2 cellular contexts compared by ENCODE assay signal in the genomic region with DNA sequence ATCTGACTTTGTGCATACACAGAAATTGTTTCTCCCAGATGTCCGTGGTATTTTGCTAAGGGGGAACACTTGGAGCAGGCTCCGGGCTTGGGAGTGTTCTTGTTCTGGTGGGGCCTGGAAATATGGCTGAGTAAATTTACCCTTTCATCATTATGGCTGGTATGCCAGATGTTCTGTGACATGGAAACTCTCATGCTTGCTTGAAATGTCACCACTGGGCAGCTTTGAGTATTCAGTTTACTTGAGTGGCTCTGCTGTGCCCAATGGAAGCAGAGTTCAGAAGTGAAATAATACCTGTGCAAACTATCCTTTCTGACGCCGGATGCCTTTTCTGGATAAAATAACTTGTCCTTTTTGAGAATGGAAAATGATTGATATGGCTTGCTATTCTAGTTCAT.
TF ChIP-seq lines count a peak whose summit lies in the region.

No MANE protein-coding gene starts in this region.

TF ChIP-seq in SK-N-SH, 30 proteins besides CTCF, POLR2A, EP300 and RAD21:
- TF ChIP-seq FOXM1 (IDR thresholded peaks at IDR 0.05; ENCODE audit: low read depth) (no peak), POLR2AphosphoS5 (IDR thresholded peaks at IDR 0.05; ENCODE audit: low read depth, low read length) (no peak), TAF1 (IDR thresholded peaks at IDR 0.05; ENCODE audit: borderline replicate concordance, low read depth, low read length) (no peak), EZH2phosphoT487 (IDR thresholded peaks at IDR 0.05; ENCODE audit: borderline replicate concordance, low read depth) (no peak)
- TF ChIP-seq, protein P1, sequence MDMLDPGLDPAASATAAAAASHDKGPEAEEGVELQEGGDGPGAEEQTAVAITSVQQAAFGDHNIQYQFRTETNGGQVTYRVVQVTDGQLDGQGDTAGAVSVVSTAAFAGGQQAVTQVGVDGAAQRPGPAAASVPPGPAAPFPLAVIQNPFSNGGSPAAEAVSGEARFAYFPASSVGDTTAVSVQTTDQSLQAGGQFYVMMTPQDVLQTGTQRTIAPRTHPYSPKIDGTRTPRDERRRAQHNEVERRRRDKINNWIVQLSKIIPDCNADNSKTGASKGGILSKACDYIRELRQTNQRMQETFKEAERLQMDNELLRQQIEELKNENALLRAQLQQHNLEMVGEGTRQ (IDR thresholded peaks at IDR 0.05; ENCODE audit: borderline replicate concordance, low read depth, low read length) = no peak

TF ChIP-seq in SK-N-SH treated with all-trans-retinoic acid at 6 μM for 48 hours, 23 proteins besides CTCF, POLR2A, EP300 and RAD21:
- TF ChIP-seq RARB (CRISPR knock-in tag; IDR thresholded peaks at IDR 0.05) (no peak), PPARA (CRISPR knock-in tag; IDR thresholded peaks at IDR 0.05; ENCODE audit: borderline replicate concordance) (no peak), ZNF70 (CRISPR knock-in tag; IDR thresholded peaks at IDR 0.05) (no peak), ESRRG (CRISPR knock-in tag; IDR thresholded peaks at IDR 0.05) (no peak), BACH2 (CRISPR knock-in tag; IDR thresholded peaks at IDR 0.05; ENCODE audit: borderline replicate concordance) (no peak), OSR1 (CRISPR knock-in tag; IDR thresholded peaks at IDR 0.05) (no peak), GLIS3 (CRISPR knock-in tag; IDR thresholded peaks at IDR 0.05) (no peak), ZFP30 (CRISPR knock-in tag; IDR thresholded peaks at IDR 0.05) (no peak), ISL1 (CRISPR knock-in tag; IDR thresholded peaks at IDR 0.05) (no peak), ZFP3 (CRISPR knock-in tag; IDR thresholded peaks at IDR 0.05) (no peak), ARNTL (CRISPR knock-in tag; IDR thresholded peaks at IDR 0.05; ENCODE audit: borderline replicate concordance, low read depth) (no peak), ZNF565 (CRISPR knock-in tag; conservative IDR thresholded peaks at IDR 0.05; ENCODE audit: low read depth) (no peak), TCF4 (CRISPR knock-in tag; IDR thresholded peaks at IDR 0.05; ENCODE audit: borderline replicate concordance) (no peak), SNAI2 (CRISPR knock-in tag; IDR thresholded peaks at IDR 0.05) (no peak)
- TF ChIP-seq, protein P2, sequence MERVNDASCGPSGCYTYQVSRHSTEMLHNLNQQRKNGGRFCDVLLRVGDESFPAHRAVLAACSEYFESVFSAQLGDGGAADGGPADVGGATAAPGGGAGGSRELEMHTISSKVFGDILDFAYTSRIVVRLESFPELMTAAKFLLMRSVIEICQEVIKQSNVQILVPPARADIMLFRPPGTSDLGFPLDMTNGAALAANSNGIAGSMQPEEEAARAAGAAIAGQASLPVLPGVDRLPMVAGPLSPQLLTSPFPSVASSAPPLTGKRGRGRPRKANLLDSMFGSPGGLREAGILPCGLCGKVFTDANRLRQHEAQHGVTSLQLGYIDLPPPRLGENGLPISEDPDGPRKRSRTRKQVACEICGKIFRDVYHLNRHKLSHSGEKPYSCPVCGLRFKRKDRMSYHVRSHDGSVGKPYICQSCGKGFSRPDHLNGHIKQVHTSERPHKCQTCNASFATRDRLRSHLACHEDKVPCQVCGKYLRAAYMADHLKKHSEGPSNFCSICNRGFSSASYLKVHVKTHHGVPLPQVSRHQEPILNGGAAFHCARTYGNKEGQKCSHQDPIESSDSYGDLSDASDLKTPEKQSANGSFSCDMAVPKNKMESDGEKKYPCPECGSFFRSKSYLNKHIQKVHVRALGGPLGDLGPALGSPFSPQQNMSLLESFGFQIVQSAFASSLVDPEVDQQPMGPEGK (CRISPR knock-in tag; IDR thresholded peaks at IDR 0.05; ENCODE audit: borderline replicate concordance) = no peak
- TF ChIP-seq, protein P3, sequence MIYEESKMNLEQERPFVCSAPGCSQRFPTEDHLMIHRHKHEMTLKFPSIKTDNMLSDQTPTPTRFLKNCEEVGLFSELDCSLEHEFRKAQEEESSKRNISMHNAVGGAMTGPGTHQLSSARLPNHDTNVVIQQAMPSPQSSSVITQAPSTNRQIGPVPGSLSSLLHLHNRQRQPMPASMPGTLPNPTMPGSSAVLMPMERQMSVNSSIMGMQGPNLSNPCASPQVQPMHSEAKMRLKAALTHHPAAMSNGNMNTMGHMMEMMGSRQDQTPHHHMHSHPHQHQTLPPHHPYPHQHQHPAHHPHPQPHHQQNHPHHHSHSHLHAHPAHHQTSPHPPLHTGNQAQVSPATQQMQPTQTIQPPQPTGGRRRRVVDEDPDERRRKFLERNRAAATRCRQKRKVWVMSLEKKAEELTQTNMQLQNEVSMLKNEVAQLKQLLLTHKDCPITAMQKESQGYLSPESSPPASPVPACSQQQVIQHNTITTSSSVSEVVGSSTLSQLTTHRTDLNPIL (CRISPR knock-in tag; IDR thresholded peaks at IDR 0.05; ENCODE audit: low read depth) = no peak
- TF ChIP-seq, protein P4, sequence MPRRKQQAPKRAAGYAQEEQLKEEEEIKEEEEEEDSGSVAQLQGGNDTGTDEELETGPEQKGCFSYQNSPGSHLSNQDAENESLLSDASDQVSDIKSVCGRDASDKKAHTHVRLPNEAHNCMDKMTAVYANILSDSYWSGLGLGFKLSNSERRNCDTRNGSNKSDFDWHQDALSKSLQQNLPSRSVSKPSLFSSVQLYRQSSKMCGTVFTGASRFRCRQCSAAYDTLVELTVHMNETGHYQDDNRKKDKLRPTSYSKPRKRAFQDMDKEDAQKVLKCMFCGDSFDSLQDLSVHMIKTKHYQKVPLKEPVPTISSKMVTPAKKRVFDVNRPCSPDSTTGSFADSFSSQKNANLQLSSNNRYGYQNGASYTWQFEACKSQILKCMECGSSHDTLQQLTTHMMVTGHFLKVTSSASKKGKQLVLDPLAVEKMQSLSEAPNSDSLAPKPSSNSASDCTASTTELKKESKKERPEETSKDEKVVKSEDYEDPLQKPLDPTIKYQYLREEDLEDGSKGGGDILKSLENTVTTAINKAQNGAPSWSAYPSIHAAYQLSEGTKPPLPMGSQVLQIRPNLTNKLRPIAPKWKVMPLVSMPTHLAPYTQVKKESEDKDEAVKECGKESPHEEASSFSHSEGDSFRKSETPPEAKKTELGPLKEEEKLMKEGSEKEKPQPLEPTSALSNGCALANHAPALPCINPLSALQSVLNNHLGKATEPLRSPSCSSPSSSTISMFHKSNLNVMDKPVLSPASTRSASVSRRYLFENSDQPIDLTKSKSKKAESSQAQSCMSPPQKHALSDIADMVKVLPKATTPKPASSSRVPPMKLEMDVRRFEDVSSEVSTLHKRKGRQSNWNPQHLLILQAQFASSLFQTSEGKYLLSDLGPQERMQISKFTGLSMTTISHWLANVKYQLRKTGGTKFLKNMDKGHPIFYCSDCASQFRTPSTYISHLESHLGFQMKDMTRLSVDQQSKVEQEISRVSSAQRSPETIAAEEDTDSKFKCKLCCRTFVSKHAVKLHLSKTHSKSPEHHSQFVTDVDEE (CRISPR knock-in tag; IDR thresholded peaks at IDR 0.05) = no peak
- TF ChIP-seq, protein P5, sequence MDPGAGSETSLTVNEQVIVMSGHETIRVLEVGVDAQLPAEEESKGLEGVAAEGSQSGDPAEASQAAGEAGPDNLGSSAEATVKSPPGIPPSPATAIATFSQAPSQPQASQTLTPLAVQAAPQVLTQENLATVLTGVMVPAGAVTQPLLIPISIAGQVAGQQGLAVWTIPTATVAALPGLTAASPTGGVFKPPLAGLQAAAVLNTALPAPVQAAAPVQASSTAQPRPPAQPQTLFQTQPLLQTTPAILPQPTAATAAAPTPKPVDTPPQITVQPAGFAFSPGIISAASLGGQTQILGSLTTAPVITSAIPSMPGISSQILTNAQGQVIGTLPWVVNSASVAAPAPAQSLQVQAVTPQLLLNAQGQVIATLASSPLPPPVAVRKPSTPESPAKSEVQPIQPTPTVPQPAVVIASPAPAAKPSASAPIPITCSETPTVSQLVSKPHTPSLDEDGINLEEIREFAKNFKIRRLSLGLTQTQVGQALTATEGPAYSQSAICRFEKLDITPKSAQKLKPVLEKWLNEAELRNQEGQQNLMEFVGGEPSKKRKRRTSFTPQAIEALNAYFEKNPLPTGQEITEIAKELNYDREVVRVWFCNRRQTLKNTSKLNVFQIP (CRISPR knock-in tag; IDR thresholded peaks at IDR 0.05; ENCODE audit: borderline replicate concordance, low read depth) = no peak
